Comparison of ENCODE assay signal across 10 cellular contexts in genomic region chr6:156925718-156926607, GRCh38.
DNase-seq lines count a peak whose midpoint lies in the region; ATAC-seq and TF ChIP-seq lines count a peak whose summit lies in the region.
"Had no signal": no experiment of that assay in that cellular context is flagged by ENCODE, and none has a peak within 500 bp of the region (broad histone marks: within the 10 kb centered on the region; RNA-seq: fewer than 3 reads in every experiment).

No MANE protein-coding gene starts in this region.

- DNase-seq in iPS-NIHi7 (ENCODE audit: extremely low spot score) (peak; percentile 36), NCI-H1694 (lab: John Stamatoyannopoulos, UW) (no peak), KG1 (lab: John Stamatoyannopoulos, UW) (no peak), uterus (no peak)
- DNase-seq in stimulated activated CD4-positive, alpha-beta T cell treated with anti-CD3 and anti-CD28 coated beads, Interleukin-4, amount 100 ng/mL, for 24 hours, result no peak
- DNase-seq: NCI-H1105 treated with DMSO at 0.1 percent for 48 hours had no signal

- no peaks in the 10 kb centered on the region for H3K27me3 ChIP-seq in uterus
- H3K27me3 ChIP-seq: neutrophil had no signal

- H3K27ac ChIP-seq in uterus, result no peak overlapping the region
- H3K27ac ChIP-seq: neutrophil had no signal

- H3K9me3 ChIP-seq in uterus, result no peaks in the 10 kb centered on the region
- H3K9me3 ChIP-seq: neutrophil had no signal

- intact Hi-C loops in uterus (cut with DNase I; ENCODE audit: low total_unique reads), result no loop called here

- no peak for TF ChIP-seq POLR2A in uterus (IDR thresholded peaks at IDR 0.05)

- ATAC-seq in GM18502 (IDR thresholded peaks at IDR 0.05; ENCODE audit: poor library complexity, unreplicated experiment), result peak; percentile 73
- ATAC-seq in GM21515 (IDR thresholded peaks at IDR 0.05; ENCODE audit: unreplicated experiment), result peak; percentile 83
- peak; percentile 94 for ATAC-seq in HG03354 (IDR thresholded peaks at IDR 0.05; ENCODE audit: poor library complexity, severe bottlenecking, unreplicated experiment)

- no peak for TF ChIP-seq CTCF in uterus (IDR thresholded peaks at IDR 0.05)

- H3K4me3 ChIP-seq in uterus, result no peak overlapping the region

- H3K4me1 ChIP-seq in uterus, result no peaks in the 10 kb centered on the region

- no peaks in the 10 kb centered on the region for H3K36me3 ChIP-seq in uterus
- H3K36me3 ChIP-seq: neutrophil had no signal
